17 cellular contexts compared by ENCODE assay signal in genomic region chr1:51345300-51345687, GRCh38. TPM values are rescaled to one million over a fixed set of nuclear protein-coding genes. Genes with fewer than 3 reads are reported as not detected.
A peak's percentile ranks its signal among the peaks of the same experiment; 100 is the strongest.
DNase-seq lines count a peak whose midpoint lies in the region; ATAC-seq and TF ChIP-seq lines count a peak whose summit lies in the region.
"Had no signal": no experiment of that assay in that cellular context is flagged by ENCODE, and none has a peak within 500 bp of the region (broad histone marks: within the 10 kb centered on the region; RNA-seq: fewer than 3 reads in every experiment).

No MANE protein-coding gene starts in this region.

- H3K36me3 Mint-ChIP-seq in GM23338 (ENCODE audit: low read depth), result no peaks in the 10 kb centered on the region
- H3K36me3 Mint-ChIP-seq in activated CD4-positive, alpha-beta T cell treated with anti-CD3 and anti-CD28 coated beads, Interleukin-2, amount 10 ng/mL, durations not matched to agents 24 days and 14 days (ENCODE audit: low read depth), result no peaks in the 10 kb centered on the region
- H3K36me3 Mint-ChIP-seq: T-cell had no signal

- H4K20me1 ChIP-seq in GM23338 (replicated peaks; ENCODE audit: insufficient read depth) (no peaks in the 10 kb centered on the region), PC-3 (ENCODE audit: low read length) (no peaks in the 10 kb centered on the region)

- no peak for TF ChIP-seq CTCF in GM23338 (conservative IDR thresholded peaks at IDR 0.05; ENCODE audit: low read depth in 2 of 2)
- no peak for TF ChIP-seq CTCF in PC-3 (conservative IDR thresholded peaks at IDR 0.05; ENCODE audit: low read depth, low read length)
- no peak for TF ChIP-seq CTCF in psoas muscle (IDR thresholded peaks at IDR 0.05)

- H3K9me3 ChIP-seq in PC-3 (ENCODE audit: low read length) (no peaks in the 10 kb centered on the region), iPS-15b (ENCODE audit: control insufficient read depth, insufficient read depth, low read length) (no peaks in the 10 kb centered on the region), psoas muscle (no peaks in the 10 kb centered on the region)
- H3K9me3 ChIP-seq: BE2C had no signal

- peak overlapping the region; percentile 82; the same call in 1 of the 2 replicates for H3K4me2 ChIP-seq in GM23338
- peak overlapping the region; percentile 84; the same call in 1 of the 2 replicates for H3K4me2 ChIP-seq in PC-3 (ENCODE audit: low read length)

- peaks cover 9% of the 10 kb centered on the region for H3K4me1 Mint-ChIP-seq in GM23338
- peaks cover 2% of the 10 kb centered on the region for H3K4me1 Mint-ChIP-seq in activated CD4-positive, alpha-beta T cell treated with anti-CD3 and anti-CD28 coated beads, Interleukin-2, amount 10 ng/mL, durations not matched to agents 24 days and 14 days

- H3K27ac ChIP-seq in GM23338 (ENCODE audit: low read depth) (no peak overlapping the region), PC-3 (ENCODE audit: low read length) (no peak overlapping the region), psoas muscle (no peak overlapping the region)

- H3K4me3 ChIP-seq in GM23338 (peak overlapping the region; percentile 63), PC-3 (ENCODE audit: low read length) (no peak overlapping the region), iPS-15b (ENCODE audit: low read depth, low read length) (peak overlapping the region; percentile 30), psoas muscle (peak overlapping the region; percentile 18)

- H3K27me3 ChIP-seq in GM23338 (ENCODE audit: insufficient read depth) (peaks cover 15% of the 10 kb centered on the region), PC-3 (ENCODE audit: low read length) (no peaks in the 10 kb centered on the region), iPS-15b (ENCODE audit: control insufficient read depth, insufficient read depth, low read length) (peaks cover 17% of the 10 kb centered on the region), psoas muscle (ENCODE audit: insufficient read depth in 3 of 3, low read length in 2 of 3) (peaks cover 0 to 17% (median 5%) of the 10 kb centered on the region in 3 donors)
- H3K27me3 ChIP-seq: BE2C had no signal

- H3K79me2 ChIP-seq in GM23338 (replicated peaks; ENCODE audit: insufficient read depth), result no peaks in the 10 kb centered on the region
- H3K79me2 ChIP-seq in PC-3 (ENCODE audit: low read length), result no peaks in the 10 kb centered on the region

- H3K9me2 ChIP-seq in GM23338 (ENCODE audit: insufficient read depth) (no peaks in the 10 kb centered on the region), PC-3 (replicated peaks; ENCODE audit: low read length) (no peaks in the 10 kb centered on the region)

- H3K9ac ChIP-seq in PC-3 (ENCODE audit: low read length) (no peak overlapping the region), iPS-15b (ENCODE audit: low read depth, low read length) (no peak overlapping the region)

- ATAC-seq in GM23338 (peak; percentile 36), PC-3 (no peak; the same call in 1 of the 2 replicates), psoas muscle (peak; percentile 23 to 37 (median 32)), GM21737 (IDR thresholded peaks at IDR 0.05; ENCODE audit: unreplicated experiment) (no peak)
- ATAC-seq: T-cell had no signal

- H3K36me3 ChIP-seq in GM23338 (ENCODE audit: insufficient read depth), result no peaks in the 10 kb centered on the region
- H3K36me3 ChIP-seq in PC-3 (ENCODE audit: low read depth, low read length), result no peaks in the 10 kb centered on the region
- H3K36me3 ChIP-seq in iPS-15b (ENCODE audit: control insufficient read depth, insufficient read depth, low read length), result no peaks in the 10 kb centered on the region
- H3K36me3 ChIP-seq in psoas muscle (ENCODE audit: insufficient read depth in 1 of 2, low read depth in 1 of 2), result no peaks in the 10 kb centered on the region
- H3K36me3 ChIP-seq: BE2C had no signal

- H3K9me3 Mint-ChIP-seq in GM23338, result no peaks in the 10 kb centered on the region
- H3K9me3 Mint-ChIP-seq in activated CD4-positive, alpha-beta T cell treated with anti-CD3 and anti-CD28 coated beads, Interleukin-2, amount 10 ng/mL, durations not matched to agents 24 days and 14 days, result no peaks in the 10 kb centered on the region
- H3K9me3 Mint-ChIP-seq: activated naive CD4-positive, alpha-beta T cell treated with anti-CD3 and anti-CD28 coated beads, Interleukin-2, amount 50 U/mL, for 72 hours; activated T-cell treated with anti-CD3 and anti-CD28 coated beads, Interleukin-2, amount 50 U/mL, for 24 hours; T-cell had no signal

- POLR2A ChIA-PET in PC-3 (lab: Charles Lee; ENCODE audit: unreplicated experiment), result no interaction called here

- H3K27me3 Mint-ChIP-seq in GM23338 (ENCODE audit: insufficient read depth, low read depth, poor library complexity), result peaks cover 24% of the 10 kb centered on the region
- peaks cover 48% of the 10 kb centered on the region for H3K27me3 Mint-ChIP-seq in activated CD4-positive, alpha-beta T cell treated with anti-CD3 and anti-CD28 coated beads, Interleukin-2, amount 10 ng/mL, durations not matched to agents 24 days and 14 days

- BruUV-seq in PC-3 (replicated peaks; lab: Mats Ljungman, UMichigan), result no TSS peak

- WGBS in psoas muscle, 3 donors, result 18 to 27% (median 21%) methylated on average over 14 to 15 of the region's 15 CpGs

- no peak overlapping the region for H3K27ac Mint-ChIP-seq in GM23338
- H3K27ac Mint-ChIP-seq in activated CD4-positive, alpha-beta T cell treated with anti-CD3 and anti-CD28 coated beads, Interleukin-2, amount 10 ng/mL, durations not matched to agents 24 days and 14 days, result no peak overlapping the region
- H3K27ac Mint-ChIP-seq: activated naive CD4-positive, alpha-beta T cell treated with anti-CD3 and anti-CD28 coated beads, Interleukin-2, amount 50 U/mL, for 72 hours; activated T-cell treated with anti-CD3 and anti-CD28 coated beads, Interleukin-2, amount 50 U/mL, for 24 hours; T-cell had no signal

- H3K4me3 Mint-ChIP-seq in GM23338, result no peak overlapping the region
- no peak overlapping the region for H3K4me3 Mint-ChIP-seq in activated CD4-positive, alpha-beta T cell treated with anti-CD3 and anti-CD28 coated beads, Interleukin-2, amount 10 ng/mL, durations not matched to agents 24 days and 14 days
- H3K4me3 Mint-ChIP-seq: activated T-cell treated with anti-CD3 and anti-CD28 coated beads, Interleukin-2, amount 50 U/mL, for 24 hours; T-cell had no signal

- intact Hi-C loops in PC-3 (cut with micrococcal nuclease) (no loop called here), psoas muscle (cut with DNase I) (no loop called here)
- intact Hi-C loops in activated CD4-positive, alpha-beta T cell treated with anti-CD3 and anti-CD28 coated beads, Interleukin-2, amount 10 ng/mL, durations not matched to agents 24 days and 14 days (cut with micrococcal nuclease), result no loop called here

- DNase-seq in GM23338 (ENCODE audit: low spot score) (peak; percentile 41), PC-3 (no peak), psoas muscle (no peak), NCI-H2081 treated with DMSO at 0.1 percent for 48 hours (lab: John Stamatoyannopoulos, UW) (no peak)
- no peak for DNase-seq in activated CD4-positive, alpha-beta T cell treated with anti-CD3 and anti-CD28 coated beads, Interleukin-2, amount 10 ng/mL, durations not matched to agents 24 days and 14 days
- DNase-seq: activated CD4-positive, alpha-beta T cell treated with anti-CD3 and anti-CD28 coated beads, Interleukin-2, amount 50 U/mL, for 48 hours; activated T-cell treated with anti-CD3 and anti-CD28 coated beads, Interleukin-2, amount 50 U/mL, for 24 hours; BE2C; DMS 273 treated with DMSO at 0.1 percent for 48 hours; NCI-H187; NCI-H446; nucleus accumbens; stimulated activated CD4-positive, alpha-beta T cell treated with anti-CD3 and anti-CD28 coated beads, Interleukin-2, amount 100 ng/mL, for 48 hours; T-cell had no signal

- H2AFZ ChIP-seq in GM23338 (peak overlapping the region; percentile 81; the same call in 1 of the 2 replicates), PC-3 (ENCODE audit: low read length) (peak overlapping the region; percentile 48; the same call in 1 of the 2 replicates)

- CTCF ChIA-PET in PC-3 (lab: Charles Lee), result no interaction called here

- H3K4me1 ChIP-seq in GM23338 (ENCODE audit: insufficient read depth) (peaks cover 5% of the 10 kb centered on the region; the same call in 1 of the 2 replicates), PC-3 (ENCODE audit: insufficient read depth, low read length) (no peaks in the 10 kb centered on the region), iPS-15b (ENCODE audit: control insufficient read depth, insufficient read depth, low read length) (no peaks in the 10 kb centered on the region), psoas muscle (peaks cover 9% of the 10 kb centered on the region)
- H3K4me1 ChIP-seq: BE2C had no signal

- H3F3A ChIP-seq in GM23338 (replicated peaks; ENCODE audit: low read depth) (0 out of 2 replicates have a peak, but pooled peaks cover 3% of the 10 kb centered on the region), PC-3 (ENCODE audit: low read length, unreplicated experiment) (no peaks in the 10 kb centered on the region)

TF ChIP-seq in GM23338, 12 proteins besides CTCF, POLR2A, EP300 and RAD21:
- TF ChIP-seq EZH2 (IDR thresholded peaks at IDR 0.05; ENCODE audit: low read depth, unreplicated experiment), result no peak
- no peak for TF ChIP-seq STAT1 (IDR thresholded peaks at IDR 0.05; ENCODE audit: unreplicated experiment)
- no peak for TF ChIP-seq ZNF331 (CRISPR knock-in tag; IDR thresholded peaks at IDR 0.05; ENCODE audit: low read depth)
- no peak for TF ChIP-seq ETS1 (IDR thresholded peaks at IDR 0.05)
- TF ChIP-seq POLR2AphosphoS5 (IDR thresholded peaks at IDR 0.05; ENCODE audit: low read depth), result no peak
- TF ChIP-seq ZNF114 (CRISPR knock-in tag; IDR thresholded peaks at IDR 0.05), result no peak
- no peak for TF ChIP-seq CREB1 (CRISPR knock-in tag; IDR thresholded peaks at IDR 0.05; ENCODE audit: low read depth)
- TF ChIP-seq NANOG (IDR thresholded peaks at IDR 0.05; ENCODE audit: borderline replicate concordance), result no peak
TF ChIP-seq in GM23338: peak in this region for 0.

RNA-seq across cellular contexts. Expression of gene TTC39A, which starts 14.9 kb away (rescaled TPM):
- total RNA-seq in GM23338 (2014; rRNA removed; shearing (Covaris generic)), result 5.4 and 7.1 TPM in 2 replicates
- polyA plus RNA-seq in GM23338 (2016; fragmentation: Nextera tagmentation; extraction: Ambion mirVana) (2.0 and 2.3 TPM in 2 replicates), psoas muscle (1 to 10 TPM in 1 of 3 donors, under 1 TPM in 2; 0.48 to 3.2 (median 0.78) TPM)
- total RNA-seq in PC-3 (2014; rRNA removed) (11.1 and 12.3 TPM in 2 replicates), psoas muscle (10 to 100 TPM in 1 of 4 donors, 1 to 10 TPM in 3; 6.0 to 12.4 (median 6.9) TPM)
- 0.12 and 0.28 TPM in 2 replicates for total RNA-seq in activated CD4-positive, alpha-beta T cell treated with anti-CD3 and anti-CD28 coated beads, Interleukin-2, amount 10 ng/mL, durations not matched to agents 24 days and 14 days

Comparison
In these comparisons a context has a peak if more than half of its experiments do, and no peak if none do; other contexts are left out.
1. ATAC-seq: peak in GM23338 (single experiment) and psoas muscle (4 of 4); none in PC-3 (single experiment) and GM21737 (single experiment).